In genomic region chr14:86915416-86915815, GRCh38 we compare ENCODE assay signal across 14 cellular contexts.
A peak's percentile ranks its signal among the peaks of the same experiment; 100 is the strongest.
DNase-seq lines count a peak whose midpoint lies in the region; ATAC-seq and TF ChIP-seq lines count a peak whose summit lies in the region.
"Had no signal": no experiment of that assay in that cellular context is flagged by ENCODE, and none has a peak within 500 bp of the region (broad histone marks: within the 10 kb centered on the region; RNA-seq: fewer than 3 reads in every experiment).

No MANE protein-coding gene starts in this region.

- ATAC-seq in WTC11: no peak
- ATAC-seq in SK-N-SH treated with all-trans-retinoic acid at 6 μM for 48 hours: no peak

- H3K36me3 Mint-ChIP-seq in HFFc6 (ENCODE audit: low read depth): no peaks in the 10 kb centered on the region
- no peaks in the 10 kb centered on the region for H3K36me3 Mint-ChIP-seq in osteocyte (ENCODE audit: unreplicated experiment)
- H3K36me3 Mint-ChIP-seq in WTC11: no peaks in the 10 kb centered on the region
- H3K36me3 Mint-ChIP-seq: CD4-positive, alpha-beta memory T cell had no signal

- TF ChIP-seq CTCF in HFFc6 (IDR thresholded peaks at IDR 0.05) (no peak), fibroblast of lung (conservative IDR thresholded peaks at IDR 0.05 in 1 of 2, IDR thresholded peaks at IDR 0.05 in 1 of 2; ENCODE audit: low read depth in 1 of 2, low read length in 2 of 2) (no peak), osteocyte (IDR thresholded peaks at IDR 0.05) (no peak), WTC11 (IDR thresholded peaks at IDR 0.05) (no peak)

- no peak overlapping the region for H3K27ac ChIP-seq in fibroblast of lung (ENCODE audit: insufficient read depth, low read length)
- H3K27ac ChIP-seq: HL-60 had no signal

- no peaks in the 10 kb centered on the region; the same call in 1 of the 2 replicates for H3K27me3 Mint-ChIP-seq in HFFc6 (ENCODE audit: insufficient read depth)
- H3K27me3 Mint-ChIP-seq in osteocyte (ENCODE audit: unreplicated experiment): no peaks in the 10 kb centered on the region
- no peaks in the 10 kb centered on the region for H3K27me3 Mint-ChIP-seq in WTC11 (ENCODE audit: low read depth)
- H3K27me3 Mint-ChIP-seq: B cell; CD4-positive, alpha-beta memory T cell had no signal

- no peak overlapping the region for H3K4me3 ChIP-seq in adipocyte (ENCODE audit: low read length)
- H3K4me3 ChIP-seq in fibroblast of lung (replicated peaks in 1 of 4; ENCODE audit: control extremely low read depth in 1 of 4, insufficient read depth in 1 of 4, low read depth in 3 of 4, low read length in 4 of 4): no peak overlapping the region

- H3K4me2 ChIP-seq in fibroblast of lung (ENCODE audit: extremely low read depth, insufficient read depth, low read length): no peak overlapping the region

- H3K9me3 Mint-ChIP-seq in HFFc6 (no peaks in the 10 kb centered on the region; the same call in 1 of the 2 replicates), osteocyte (ENCODE audit: unreplicated experiment) (no peaks in the 10 kb centered on the region), WTC11 (no peaks in the 10 kb centered on the region)

- H3K9me3 ChIP-seq in adipocyte (ENCODE audit: control insufficient read depth, low read length) (no peaks in the 10 kb centered on the region), fibroblast of lung (ENCODE audit: control insufficient read depth, insufficient read depth, low read depth, low read length) (no peaks in the 10 kb centered on the region)

- POLR2A ChIA-PET in WTC11 (lab: Charles Lee): no interaction called here

- H3K4me1 ChIP-seq in adipocyte (ENCODE audit: control insufficient read depth, insufficient read depth, low read length) (no peaks in the 10 kb centered on the region), fibroblast of lung (ENCODE audit: control insufficient read depth, extremely low read depth, insufficient read depth, low read length) (no peaks in the 10 kb centered on the region)

- CTCF ChIA-PET in WTC11 (lab: Charles Lee): no interaction called here

- H3K36me3 ChIP-seq in adipocyte (ENCODE audit: control insufficient read depth, insufficient read depth, low read length, severe bottlenecking): no peaks in the 10 kb centered on the region
- H3K36me3 ChIP-seq in fibroblast of lung (ENCODE audit: control insufficient read depth, insufficient read depth, low read length): no peaks in the 10 kb centered on the region

- no peak overlapping the region for H3K9ac ChIP-seq in adipocyte (ENCODE audit: low read length)
- no peak overlapping the region for H3K9ac ChIP-seq in fibroblast of lung (ENCODE audit: insufficient read depth, low read length)

- 0 out of 2 replicates have a peak, but pooled peaks cover 5% of the 10 kb centered on the region for H3K4me1 Mint-ChIP-seq in HFFc6 (ENCODE audit: low read depth)
- peaks cover 11% of the 10 kb centered on the region for H3K4me1 Mint-ChIP-seq in osteocyte (ENCODE audit: unreplicated experiment)
- no peaks in the 10 kb centered on the region for H3K4me1 Mint-ChIP-seq in WTC11
- H3K4me1 Mint-ChIP-seq: B cell; CD4-positive, alpha-beta memory T cell had no signal

- H4K20me1 ChIP-seq in fibroblast of lung (ENCODE audit: control insufficient read depth, extremely low read depth, insufficient read depth, low read length): no peaks in the 10 kb centered on the region

- H3K27ac Mint-ChIP-seq in HFFc6 (no peak overlapping the region), osteocyte (ENCODE audit: unreplicated experiment) (peak overlapping the region; percentile 29), WTC11 (no peak overlapping the region)
- H3K27ac Mint-ChIP-seq: B cell; CD4-positive, alpha-beta memory T cell had no signal

- no peaks in the 10 kb centered on the region for H3K27me3 ChIP-seq in adipocyte (replicated peaks; ENCODE audit: control insufficient read depth, insufficient read depth, low read length)
- H3K27me3 ChIP-seq in fibroblast of lung (ENCODE audit: control insufficient read depth, insufficient read depth, low read length): no peaks in the 10 kb centered on the region

- no peak overlapping the region for H3K4me3 Mint-ChIP-seq in HFFc6
- H3K4me3 Mint-ChIP-seq in osteocyte (ENCODE audit: unreplicated experiment): no peak overlapping the region
- H3K4me3 Mint-ChIP-seq in WTC11: no peak overlapping the region
- H3K4me3 Mint-ChIP-seq: B cell; CD4-positive, alpha-beta memory T cell had no signal

- H2AFZ ChIP-seq in fibroblast of lung (ENCODE audit: low read length): no peak overlapping the region

- no peaks in the 10 kb centered on the region for H3K79me2 ChIP-seq in fibroblast of lung (ENCODE audit: control insufficient read depth, insufficient read depth, low read length)

- DNase-seq in HFFc6 (peak; percentile 3), adipocyte (ENCODE audit: low read depth) (peak; percentile 64), fibroblast of lung (ENCODE audit: low read depth in 2 of 2) (peak; percentile 58 to 64), osteocyte (ENCODE audit: extremely low spot score, unreplicated experiment) (no peak), kidney tubule cell (ENCODE audit: low spot score) (no peak), WTC11 (ENCODE audit: low spot score) (no peak)
- DNase-seq: CD4-positive, alpha-beta memory T cell; HCEC 1CT; NCI-H1417 treated with DMSO at 0.1 percent for 48 hours; NCI-H2029; NCI-H2171 had no signal

TF ChIP-seq in WTC11, 78 proteins besides CTCF, POLR2A, EP300 and RAD21 (continues in another document):
- TF ChIP-seq CDX4 (CRISPR knock-in tag; IDR thresholded peaks at IDR 0.05; ENCODE audit: borderline replicate concordance): no peak
- no peak for TF ChIP-seq ETV6 (CRISPR knock-in tag; IDR thresholded peaks at IDR 0.05)
- no peak for TF ChIP-seq STAT6 (CRISPR knock-in tag; conservative IDR thresholded peaks at IDR 0.05; ENCODE audit: low read depth)

TF ChIP-seq in SK-N-SH treated with all-trans-retinoic acid at 6 μM for 48 hours, 23 proteins besides CTCF, POLR2A, EP300 and RAD21 (continues in another document):
- TF ChIP-seq TOX (CRISPR knock-in tag; IDR thresholded peaks at IDR 0.05; ENCODE audit: borderline replicate concordance): no peak
- TF ChIP-seq CSRNP3 (CRISPR knock-in tag; IDR thresholded peaks at IDR 0.05): no peak
- no peak for TF ChIP-seq ESRRG (CRISPR knock-in tag; IDR thresholded peaks at IDR 0.05)
- no peak for TF ChIP-seq ZFP3 (CRISPR knock-in tag; IDR thresholded peaks at IDR 0.05)
- no peak for TF ChIP-seq SNAI2 (CRISPR knock-in tag; IDR thresholded peaks at IDR 0.05)
- TF ChIP-seq PPARA (CRISPR knock-in tag; IDR thresholded peaks at IDR 0.05; ENCODE audit: borderline replicate concordance): no peak
- TF ChIP-seq BACH2 (CRISPR knock-in tag; IDR thresholded peaks at IDR 0.05; ENCODE audit: borderline replicate concordance): no peak
- TF ChIP-seq ARNTL (CRISPR knock-in tag; IDR thresholded peaks at IDR 0.05; ENCODE audit: borderline replicate concordance, low read depth): no peak
- TF ChIP-seq OSR1 (CRISPR knock-in tag; IDR thresholded peaks at IDR 0.05): no peak
- TF ChIP-seq TSHZ2 (CRISPR knock-in tag; IDR thresholded peaks at IDR 0.05): no peak
- TF ChIP-seq ISL1 (CRISPR knock-in tag; IDR thresholded peaks at IDR 0.05): no peak
- TF ChIP-seq CSDC2 (CRISPR knock-in tag; IDR thresholded peaks at IDR 0.05): no peak
- no peak for TF ChIP-seq ZC3H10 (CRISPR knock-in tag; IDR thresholded peaks at IDR 0.05)
- TF ChIP-seq ZNF8 (CRISPR knock-in tag; IDR thresholded peaks at IDR 0.05): no peak

Comparison
In these comparisons a context has a peak if more than half of its experiments do, and no peak if none do; other contexts are left out.
1. DNase-seq: peak in HFFc6 (single experiment), adipocyte (single experiment) and fibroblast of lung (2 of 2); none in osteocyte (single experiment), kidney tubule cell (single experiment) and WTC11 (single experiment).